10 cellular contexts compared by ENCODE assay signal in the genomic region with DNA sequence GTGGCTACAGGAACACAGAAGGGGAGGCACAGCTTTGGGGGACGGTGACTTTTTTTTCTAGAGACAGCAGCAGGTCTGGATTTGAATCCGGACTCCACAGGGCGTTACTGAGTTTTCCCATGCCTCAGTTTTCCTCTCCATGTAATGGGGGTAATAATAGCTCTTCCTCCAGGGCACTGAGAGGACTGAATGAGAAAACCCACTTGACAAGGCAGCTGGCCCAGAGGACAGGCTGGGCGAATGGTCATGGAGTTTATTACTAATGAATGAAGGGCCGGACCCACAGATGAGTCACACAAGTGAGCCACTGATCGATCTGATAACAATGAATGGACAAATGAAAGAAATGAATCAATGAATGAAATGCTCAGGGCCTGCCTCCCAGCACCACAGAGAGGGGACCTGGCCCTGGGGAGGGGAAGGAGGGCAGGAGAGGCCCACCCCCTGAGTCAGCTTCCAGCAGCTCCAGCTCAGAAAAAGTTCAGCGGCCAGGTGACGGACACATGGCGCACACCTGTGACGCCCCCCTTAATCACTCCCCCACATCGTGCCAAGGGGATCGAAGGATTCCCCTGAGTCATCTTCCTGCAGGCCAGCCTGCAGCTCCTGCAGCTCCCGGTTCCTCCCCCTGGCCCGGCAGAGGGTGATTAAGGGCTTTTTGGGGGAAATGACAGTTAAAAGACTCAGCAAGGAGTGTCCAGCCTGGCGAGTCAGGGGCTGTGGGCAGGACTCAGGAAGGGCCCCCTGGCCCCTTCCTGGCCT. TPM values are rescaled to one million over a fixed set of nuclear protein-coding genes. Genes with fewer than 3 reads are reported as not detected.
DNase-seq lines count a peak whose midpoint lies in the region; ATAC-seq and TF ChIP-seq lines count a peak whose summit lies in the region.
"Had no signal": no experiment of that assay in that cellular context is flagged by ENCODE, and none has a peak within 500 bp of the region (broad histone marks: within the 10 kb centered on the region; RNA-seq: fewer than 3 reads in every experiment).

No MANE protein-coding gene starts in this region.

- no peaks in the 10 kb centered on the region for H3K9me3 Mint-ChIP-seq in activated naive CD8-positive, alpha-beta T cell treated with anti-CD3 and anti-CD28 coated beads, Interleukin-2, amount 10 ng/mL, durations not matched to agents 7 days and 5 days
- no peaks in the 10 kb centered on the region for H3K9me3 Mint-ChIP-seq in activated naive CD8-positive, alpha-beta T cell treated with anti-CD3 and anti-CD28 coated beads for 36 hours
- H3K9me3 Mint-ChIP-seq in stimulated activated memory B cell treated with anti-CD40 and anti-IgM and Interleukin-4, amounts not matched to agents 10 μg/mL and 1 μg/mL and 100 μg/mL, for 72 hours: no peaks in the 10 kb centered on the region

- ATAC-seq in activated naive CD8-positive, alpha-beta T cell treated with anti-CD3 and anti-CD28 coated beads, Interleukin-2, amount 10 ng/mL, durations not matched to agents 7 days and 5 days (ENCODE audit: low read depth): no peak
- peak; percentile 72 for ATAC-seq in PC-3
- ATAC-seq in stimulated activated memory B cell treated with anti-CD40 and anti-IgM and Interleukin-4, amounts not matched to agents 10 μg/mL and 1 μg/mL and 100 μg/mL, for 72 hours: no peak

- CTCF ChIA-PET in PC-3 (lab: Charles Lee): interaction anchor here (0.6 kb wide), 1 partner anchor 54 kb away, joined by 5 read pairs; a partner anchor contains a TSS

- POLR2A ChIA-PET in activated naive CD8-positive, alpha-beta T cell treated with anti-CD3 and anti-CD28 coated beads, Interleukin-2, amount 10 ng/mL, durations not matched to agents 7 days and 5 days (lab: Charles Lee): interaction anchor here (1.1 kb wide), 1 partner anchor 10 kb away, joined by 3 read pairs; no protein-coding TSS in a partner anchor
- POLR2A ChIA-PET in PC-3 (lab: Charles Lee; ENCODE audit: unreplicated experiment): interaction anchor here (0.6 kb wide), 1 partner anchor 67 kb away, joined by 3 read pairs; no protein-coding TSS in a partner anchor

- no peak overlapping the region for H3K4me3 Mint-ChIP-seq in activated naive CD8-positive, alpha-beta T cell treated with anti-CD3 and anti-CD28 coated beads, Interleukin-2, amount 10 ng/mL, durations not matched to agents 7 days and 5 days
- H3K4me3 Mint-ChIP-seq in activated naive CD8-positive, alpha-beta T cell treated with anti-CD3 and anti-CD28 coated beads for 36 hours: no peak overlapping the region
- H3K4me3 Mint-ChIP-seq in stimulated activated memory B cell treated with anti-CD40 and anti-IgM and Interleukin-4, amounts not matched to agents 10 μg/mL and 1 μg/mL and 100 μg/mL, for 72 hours: no peak overlapping the region

- intact Hi-C loops in PC-3 (cut with micrococcal nuclease) (no loop called here), colonic mucosa (cut with DNase I) (no loop called here)

- no peaks in the 10 kb centered on the region for H3K79me2 ChIP-seq in PC-3 (ENCODE audit: low read length)
- H3K79me2 ChIP-seq in fibroblast of lung (ENCODE audit: control insufficient read depth, insufficient read depth, low read length): no peaks in the 10 kb centered on the region

- peak overlapping the region; percentile 81 for H3K4me2 ChIP-seq in PC-3 (ENCODE audit: low read length)
- peak overlapping the region; percentile 68 for H3K4me2 ChIP-seq in fibroblast of lung (ENCODE audit: extremely low read depth, insufficient read depth, low read length)

- no peak for DNase-seq in activated naive CD8-positive, alpha-beta T cell treated with anti-CD3 and anti-CD28 coated beads, Interleukin-2, amount 10 ng/mL, durations not matched to agents 7 days and 5 days
- DNase-seq in activated naive CD8-positive, alpha-beta T cell treated with anti-CD3 and anti-CD28 coated beads for 36 hours: no peak
- DNase-seq in PC-3 (peak; percentile 96), fibroblast of lung (ENCODE audit: low read depth in 2 of 2) (peak; percentile 72 to 92), colonic mucosa (no peak), NCI-H187 (lab: John Stamatoyannopoulos, UW) (no peak)
- no peak for DNase-seq in activated CD4-positive, alpha-beta T cell treated with anti-CD3 and anti-CD28 coated beads for 1 hour
- DNase-seq: KG1 had no signal

- H3K27me3 Mint-ChIP-seq in activated naive CD8-positive, alpha-beta T cell treated with anti-CD3 and anti-CD28 coated beads, Interleukin-2, amount 10 ng/mL, durations not matched to agents 7 days and 5 days: no peaks in the 10 kb centered on the region
- H3K27me3 Mint-ChIP-seq in activated naive CD8-positive, alpha-beta T cell treated with anti-CD3 and anti-CD28 coated beads for 36 hours: no peaks in the 10 kb centered on the region
- H3K27me3 Mint-ChIP-seq in stimulated activated memory B cell treated with anti-CD40 and anti-IgM and Interleukin-4, amounts not matched to agents 10 μg/mL and 1 μg/mL and 100 μg/mL, for 72 hours: no peaks in the 10 kb centered on the region

- H3K27me3 ChIP-seq in PC-3 (ENCODE audit: low read length) (no peaks in the 10 kb centered on the region), fibroblast of lung (ENCODE audit: control insufficient read depth, insufficient read depth, low read length) (no peaks in the 10 kb centered on the region), colonic mucosa (no peaks in the 10 kb centered on the region)

- H3K4me3 ChIP-seq in PC-3 (ENCODE audit: low read length): peak overlapping the region; percentile 48; the same call in 1 of the 2 replicates
- peak overlapping the region in 1 of 4 experiments; percentile 20 for H3K4me3 ChIP-seq in fibroblast of lung (replicated peaks in 1 of 4; ENCODE audit: control extremely low read depth in 1 of 4, insufficient read depth in 1 of 4, low read depth in 3 of 4, low read length in 4 of 4)
- no peak overlapping the region for H3K4me3 ChIP-seq in colonic mucosa

- no peak for TF ChIP-seq CTCF in PC-3 (conservative IDR thresholded peaks at IDR 0.05; ENCODE audit: low read depth, low read length)
- no peak for TF ChIP-seq CTCF in fibroblast of lung (conservative IDR thresholded peaks at IDR 0.05 in 1 of 2, IDR thresholded peaks at IDR 0.05 in 1 of 2; ENCODE audit: low read depth in 1 of 2, low read length in 2 of 2)
- no peak for TF ChIP-seq CTCF in colonic mucosa (IDR thresholded peaks at IDR 0.05)

- no peaks in the 10 kb centered on the region for H4K20me1 ChIP-seq in PC-3 (ENCODE audit: low read length)
- H4K20me1 ChIP-seq in fibroblast of lung (ENCODE audit: control insufficient read depth, extremely low read depth, insufficient read depth, low read length): no peaks in the 10 kb centered on the region

- H3K36me3 ChIP-seq in PC-3 (ENCODE audit: low read depth, low read length): no peaks in the 10 kb centered on the region
- H3K36me3 ChIP-seq in fibroblast of lung (ENCODE audit: control insufficient read depth, insufficient read depth, low read length): no peaks in the 10 kb centered on the region
- no peaks in the 10 kb centered on the region for H3K36me3 ChIP-seq in colonic mucosa

- peak overlapping the region; percentile 100 for H3K27ac ChIP-seq in PC-3 (ENCODE audit: low read length)
- peak overlapping the region; percentile 83 for H3K27ac ChIP-seq in fibroblast of lung (ENCODE audit: insufficient read depth, low read length)
- no peak overlapping the region for H3K27ac ChIP-seq in colonic mucosa

- H3K27ac Mint-ChIP-seq in activated naive CD8-positive, alpha-beta T cell treated with anti-CD3 and anti-CD28 coated beads, Interleukin-2, amount 10 ng/mL, durations not matched to agents 7 days and 5 days: peak overlapping the region; percentile 67
- H3K27ac Mint-ChIP-seq in activated naive CD8-positive, alpha-beta T cell treated with anti-CD3 and anti-CD28 coated beads for 36 hours: no peak overlapping the region
- peak overlapping the region; percentile 91 for H3K27ac Mint-ChIP-seq in stimulated activated memory B cell treated with anti-CD40 and anti-IgM and Interleukin-4, amounts not matched to agents 10 μg/mL and 1 μg/mL and 100 μg/mL, for 72 hours

- H2AFZ ChIP-seq in PC-3 (ENCODE audit: low read length) (peak overlapping the region; percentile 19; the same call in 1 of the 2 replicates), fibroblast of lung (ENCODE audit: low read length) (no peak overlapping the region)

- peaks cover 35% of the 10 kb centered on the region for H3K4me1 ChIP-seq in PC-3 (ENCODE audit: insufficient read depth, low read length)
- peaks cover 25% of the 10 kb centered on the region for H3K4me1 ChIP-seq in fibroblast of lung (ENCODE audit: control insufficient read depth, extremely low read depth, insufficient read depth, low read length)
- H3K4me1 ChIP-seq in colonic mucosa: peaks cover 13% of the 10 kb centered on the region

- H3K9me2 ChIP-seq in PC-3 (replicated peaks; ENCODE audit: low read length): no peaks in the 10 kb centered on the region

- no peaks in the 10 kb centered on the region for H3F3A ChIP-seq in PC-3 (ENCODE audit: low read length, unreplicated experiment)

- H3K4me1 Mint-ChIP-seq in activated naive CD8-positive, alpha-beta T cell treated with anti-CD3 and anti-CD28 coated beads, Interleukin-2, amount 10 ng/mL, durations not matched to agents 7 days and 5 days: peaks cover 41% of the 10 kb centered on the region
- peaks cover 23% of the 10 kb centered on the region for H3K4me1 Mint-ChIP-seq in activated naive CD8-positive, alpha-beta T cell treated with anti-CD3 and anti-CD28 coated beads for 36 hours
- H3K4me1 Mint-ChIP-seq in stimulated activated memory B cell treated with anti-CD40 and anti-IgM and Interleukin-4, amounts not matched to agents 10 μg/mL and 1 μg/mL and 100 μg/mL, for 72 hours: peaks cover 80% of the 10 kb centered on the region

- H3K36me3 Mint-ChIP-seq in activated naive CD8-positive, alpha-beta T cell treated with anti-CD3 and anti-CD28 coated beads, Interleukin-2, amount 10 ng/mL, durations not matched to agents 7 days and 5 days: no peaks in the 10 kb centered on the region
- no peaks in the 10 kb centered on the region for H3K36me3 Mint-ChIP-seq in activated naive CD8-positive, alpha-beta T cell treated with anti-CD3 and anti-CD28 coated beads for 36 hours
- H3K36me3 Mint-ChIP-seq in stimulated activated memory B cell treated with anti-CD40 and anti-IgM and Interleukin-4, amounts not matched to agents 10 μg/mL and 1 μg/mL and 100 μg/mL, for 72 hours: peaks cover 9% of the 10 kb centered on the region

- BruUV-seq in PC-3 (replicated peaks; lab: Mats Ljungman, UMichigan): no TSS peak

- peak overlapping the region; percentile 91 for H3K9ac ChIP-seq in PC-3 (ENCODE audit: low read length)
- H3K9ac ChIP-seq in fibroblast of lung (ENCODE audit: insufficient read depth, low read length): peak overlapping the region; percentile 20
- H3K9ac ChIP-seq in colonic mucosa (ENCODE audit: low read depth in 2 of 2, low read length in 2 of 2): no peak overlapping the region

- H3K9me3 ChIP-seq in PC-3 (ENCODE audit: low read length) (no peaks in the 10 kb centered on the region), fibroblast of lung (ENCODE audit: control insufficient read depth, insufficient read depth, low read depth, low read length) (no peaks in the 10 kb centered on the region), colonic mucosa (no peaks in the 10 kb centered on the region)

RNA-seq across cellular contexts. Expression of a gene that starts 54.3 kb away (rescaled TPM):
- total RNA-seq in activated naive CD8-positive, alpha-beta T cell treated with anti-CD3 and anti-CD28 coated beads, Interleukin-2, amount 10 ng/mL, durations not matched to agents 7 days and 5 days: 100 to 1,000 TPM; 165 to 176 TPM
- 10 to 100 TPM; 30.8 to 32.9 TPM for total RNA-seq in activated naive CD8-positive, alpha-beta T cell treated with anti-CD3 and anti-CD28 coated beads for 36 hours
- total RNA-seq in PC-3 (2014; rRNA removed) (12.5 and 15.5 TPM in 2 replicates), fibroblast of lung (13.6 and 21.1 TPM in 2 replicates), colonic mucosa (1 to 10 TPM; 3.2 to 3.7 TPM)
- polyA plus RNA-seq in fibroblast of lung: 13.2 and 17.7 TPM in 2 replicates
- polyA plus RNA-seq in fibroblast of lung (2012): 34.6 and 38.0 TPM in 2 replicates
- 19.9 and 35.8 TPM in 2 replicates for polyA minus RNA-seq in fibroblast of lung (ENCODE audit: low replicate concordance)
- polyA plus RNA-seq: neural cell had no signal

Comparison
In these comparisons a context has a peak if more than half of its experiments do, and no peak if none do; other contexts are left out.
1. DNase-seq: peak in PC-3 (single experiment) and fibroblast of lung (2 of 2); none in activated naive CD8-positive, alpha-beta T cell treated with anti-CD3 and anti-CD28 coated beads, Interleukin-2, amount 10 ng/mL, durations not matched to agents 7 days and 5 days (single experiment), activated naive CD8-positive, alpha-beta T cell treated with anti-CD3 and anti-CD28 coated beads for 36 hours (single experiment), colonic mucosa (single experiment), NCI-H187 (0 of 2) and activated CD4-positive, alpha-beta T cell treated with anti-CD3 and anti-CD28 coated beads for 1 hour (single experiment).
2. H3K9ac ChIP-seq: peak in PC-3 (single experiment) and fibroblast of lung (single experiment); none in colonic mucosa (0 of 2).